In genomic region chr10:132619927-132620326, GRCh38 we compare ENCODE assay signal across 15 cellular contexts.
DNase-seq lines count a peak whose midpoint lies in the region; ATAC-seq and TF ChIP-seq lines count a peak whose summit lies in the region.
"Had no signal": no experiment of that assay in that cellular context is flagged by ENCODE, and none has a peak within 500 bp of the region (broad histone marks: within the 10 kb centered on the region; RNA-seq: fewer than 3 reads in every experiment).

No MANE protein-coding gene starts in this region.

- DNase-seq in CD14-positive monocyte (ENCODE audit: low spot score) = peak; percentile 10
- no peak for DNase-seq in SK-N-DZ (ENCODE audit: low spot score)
- DNase-seq in stimulated activated CD4-positive, alpha-beta T cell treated with anti-CD3 and anti-CD28 coated beads, Interleukin-12 subunit alpha, Interleukin-12 subunit beta, amount 100 ng/mL, for 4 hours = no peak
- DNase-seq: C1 segment of cervical spinal cord; Caco-2; CD4-positive, CD25-positive, alpha-beta regulatory T cell; CD8-positive, alpha-beta T cell; DMS153; DND-41; GM23248; H7; HCEC 1CT had no signal

- H3K4me1 ChIP-seq in HEK293 (ENCODE audit: control insufficient read depth, insufficient read depth, low read length) = no peaks in the 10 kb centered on the region
- H3K4me1 ChIP-seq: Caco-2 had no signal

- H3K36me3 ChIP-seq in HEK293 (ENCODE audit: control insufficient read depth in 2 of 2, insufficient read depth in 1 of 2, low read length in 2 of 2) = peaks cover 0 to 3% of the 10 kb centered on the region in 2 experiments; a peak in 1 of 3 replicates

- H3K9me3 ChIP-seq in HEK293 (ENCODE audit: control insufficient read depth, insufficient read depth, low read depth, low read length) = no peaks in the 10 kb centered on the region

- H3K27ac ChIP-seq in HEK293 (ENCODE audit: extremely low read depth, low read depth, low read length) = no peak overlapping the region
- H3K27ac ChIP-seq: GM23248 had no signal

- peaks cover 16 to 37% (median 32%) of the 10 kb centered on the region in 7 donors for H3K9me3 Mint-ChIP-seq in CD14-positive monocyte

- POLR2A ChIA-PET in HEK293 (lab: Yijun Ruan, JAX) = no interaction called here

- CTCF ChIA-PET in HEK293 (lab: Yijun Ruan, JAX) = no interaction called here

- H3K4me3 Mint-ChIP-seq in CD14-positive monocyte = no peak overlapping the region
- H3K4me3 Mint-ChIP-seq: CD4-positive, CD25-positive, alpha-beta regulatory T cell; CD8-positive, alpha-beta T cell had no signal

- ATAC-seq in esophagus mucosa = peak; percentile 42
- no peak for ATAC-seq in GM18861 (IDR thresholded peaks at IDR 0.05; ENCODE audit: unreplicated experiment)
- ATAC-seq: CD8-positive, alpha-beta T cell had no signal

- peaks cover 37% of the 10 kb centered on the region for H3K4me1 Mint-ChIP-seq in CD14-positive monocyte

- peaks cover 22 to 42% of the 10 kb centered on the region in 2 donors for H3K36me3 Mint-ChIP-seq in CD14-positive monocyte

- no peak overlapping the region for H3K4me3 ChIP-seq in HEK293 (ENCODE audit: low read depth, low read length)
- H3K4me3 ChIP-seq: GM23248 had no signal

- TF ChIP-seq CTCF in CD14-positive monocyte (IDR thresholded peaks at IDR 0.05) = no peak
- TF ChIP-seq CTCF in HEK293 (tag by site-specific recombination; IDR thresholded peaks at IDR 0.05) = no peak

- intact Hi-C loops in CD14-positive monocyte (cut with micrococcal nuclease) = loop anchor here in 1 of 2 donors (5.0 kb wide), 1 partner anchor 78 kb away; no protein-coding TSS in a partner anchor

- H3K27me3 Mint-ChIP-seq in CD14-positive monocyte (ENCODE audit: low read depth in 3 of 3) = peaks cover 0 to 1% (median 0%) of the 10 kb centered on the region in 3 donors
- H3K27me3 Mint-ChIP-seq: CD4-positive, CD25-positive, alpha-beta regulatory T cell had no signal

- peak overlapping the region in 1 of 7 donors; percentile 33 for H3K27ac Mint-ChIP-seq in CD14-positive monocyte
- H3K27ac Mint-ChIP-seq: CD8-positive, alpha-beta T cell had no signal

TF ChIP-seq in HEK293, 187 proteins besides CTCF, POLR2A, EP300 and RAD21:
- TF ChIP-seq ZNF585B (tag by site-specific recombination; IDR thresholded peaks at IDR 0.05) = peak; percentile 83
- TF ChIP-seq, protein P1, sequence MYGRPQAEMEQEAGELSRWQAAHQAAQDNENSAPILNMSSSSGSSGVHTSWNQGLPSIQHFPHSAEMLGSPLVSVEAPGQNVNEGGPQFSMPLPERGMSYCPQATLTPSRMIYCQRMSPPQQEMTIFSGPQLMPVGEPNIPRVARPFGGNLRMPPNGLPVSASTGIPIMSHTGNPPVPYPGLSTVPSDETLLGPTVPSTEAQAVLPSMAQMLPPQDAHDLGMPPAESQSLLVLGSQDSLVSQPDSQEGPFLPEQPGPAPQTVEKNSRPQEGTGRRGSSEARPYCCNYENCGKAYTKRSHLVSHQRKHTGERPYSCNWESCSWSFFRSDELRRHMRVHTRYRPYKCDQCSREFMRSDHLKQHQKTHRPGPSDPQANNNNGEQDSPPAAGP (tag by site-specific recombination; IDR thresholded peaks at IDR 0.05) = no peak
